In genomic region chrX:30635630-30636029, GRCh38 we compare ENCODE assay signal across 11 cellular contexts. TPM values are rescaled to one million over a fixed set of nuclear protein-coding genes. Genes with fewer than 3 reads are reported as not detected.
DNase-seq lines count a peak whose midpoint lies in the region; ATAC-seq, FAIRE-seq and TF ChIP-seq lines count a peak whose summit lies in the region.
"Had no signal": no experiment of that assay in that cellular context is flagged by ENCODE, and none has a peak within 500 bp of the region (broad histone marks: within the 10 kb centered on the region; RNA-seq: fewer than 3 reads in every experiment).

No MANE protein-coding gene starts in this region.

- H3K4me2 ChIP-seq in Karpas-422 (ENCODE audit: low read depth, low read length, poor library complexity, severe bottlenecking) (no peak overlapping the region), neural progenitor cell (no peak overlapping the region)

- H3K4me1 Mint-ChIP-seq in neural progenitor cell: no peaks in the 10 kb centered on the region

- peak; percentile 36 for FAIRE-seq in colon (lab: Jason Lieb, UNC)

- H3K27me3 ChIP-seq in Karpas-422 (ENCODE audit: low read length) (no peaks in the 10 kb centered on the region), neural progenitor cell (no peaks in the 10 kb centered on the region)

- H3K36me3 ChIP-seq in Karpas-422 (ENCODE audit: insufficient read depth, low read length) (no peaks in the 10 kb centered on the region), neural progenitor cell (no peaks in the 10 kb centered on the region)

- ATAC-seq in GM21381 (IDR thresholded peaks at IDR 0.05; ENCODE audit: unreplicated experiment) (no peak), HG03469 (IDR thresholded peaks at IDR 0.05; ENCODE audit: unreplicated experiment) (no peak)
- ATAC-seq: psoas muscle had no signal

- no peaks in the 10 kb centered on the region for H3K9me2 ChIP-seq in Karpas-422 (replicated peaks; ENCODE audit: insufficient read depth, low read length)

- no peak overlapping the region for H3K27ac Mint-ChIP-seq in neural progenitor cell

- no peaks in the 10 kb centered on the region for H3K9me3 ChIP-seq in Karpas-422 (ENCODE audit: low read length)
- H3K9me3 ChIP-seq in neural progenitor cell (ENCODE audit: low read depth): no peaks in the 10 kb centered on the region

- peaks cover 4% of the 10 kb centered on the region for H3K9me3 Mint-ChIP-seq in neural progenitor cell

- H3K9ac ChIP-seq in Karpas-422 (ENCODE audit: low read length): no peak overlapping the region
- H3K9ac ChIP-seq in neural progenitor cell: no peak overlapping the region

- TF ChIP-seq CTCF in neural progenitor cell (IDR thresholded peaks at IDR 0.05): peak; percentile 38

- H3K4me3 Mint-ChIP-seq in neural progenitor cell: no peak overlapping the region

- H3K4me1 ChIP-seq in Karpas-422 (ENCODE audit: low read length): no peaks in the 10 kb centered on the region
- no peaks in the 10 kb centered on the region for H3K4me1 ChIP-seq in neural progenitor cell
- H3K4me1 ChIP-seq: psoas muscle had no signal

- peak; percentile 1 for DNase-seq in NCI-H82 (lab: John Stamatoyannopoulos, UW)
- DNase-seq in NCI-H82 treated with DMSO at 0.1 percent for 48 hours (lab: John Stamatoyannopoulos, UW; ENCODE audit: unreplicated experiment): no peak
- peak; percentile 70 for DNase-seq in Karpas-422
- no peak for DNase-seq in neural progenitor cell (ENCODE audit: low spot score)
- no peak for DNase-seq in islet precursor cell
- DNase-seq: NCI-H2029 treated with DMSO at 0.1 percent for 48 hours, psoas muscle, T-helper 9 cell had no signal

- H3K79me2 ChIP-seq in Karpas-422 (ENCODE audit: low read length) (no peaks in the 10 kb centered on the region), neural progenitor cell (ENCODE audit: low read depth) (no peaks in the 10 kb centered on the region)

- H4K20me1 ChIP-seq in Karpas-422 (ENCODE audit: insufficient read depth, low read depth, low read length): no peaks in the 10 kb centered on the region
- H4K20me1 ChIP-seq in neural progenitor cell (ENCODE audit: low read depth): no peaks in the 10 kb centered on the region

- H3K27ac ChIP-seq in Karpas-422 (ENCODE audit: low read length): no peak overlapping the region
- no peak overlapping the region for H3K27ac ChIP-seq in neural progenitor cell
- H3K27ac ChIP-seq: psoas muscle had no signal

- H3K4me3 ChIP-seq in Karpas-422 (ENCODE audit: low read length) (no peak overlapping the region), neural progenitor cell (no peak overlapping the region)
- H3K4me3 ChIP-seq: psoas muscle had no signal

- H3K36me3 Mint-ChIP-seq in neural progenitor cell: no peaks in the 10 kb centered on the region

- no peak overlapping the region for H2AFZ ChIP-seq in Karpas-422 (ENCODE audit: low read length)
- no peak overlapping the region for H2AFZ ChIP-seq in neural progenitor cell (replicated peaks)

- no peaks in the 10 kb centered on the region for H3F3A ChIP-seq in neural progenitor cell (ENCODE audit: low read depth)

- peaks cover 7% of the 10 kb centered on the region for H3K27me3 Mint-ChIP-seq in neural progenitor cell (ENCODE audit: insufficient read depth, low read depth)

RNA-seq across cellular contexts. Expression of gene GK, which starts 17.6 kb away (rescaled TPM):
- total RNA-seq in Karpas-422 (2014; rRNA removed; shearing (Covaris generic); ENCODE audit: low replicate concordance): 16.8 and 26.1 TPM in 2 replicates
- total RNA-seq in neural progenitor cell (ENCODE audit: low replicate concordance): 2.8 and 4.4 TPM in 2 replicates

RNA-seq across cellular contexts. Expression of gene TASL, which starts 58.1 kb away (rescaled TPM):
- 0.30 and 1.5 TPM in 2 replicates for total RNA-seq in Karpas-422 (2014; rRNA removed; shearing (Covaris generic); ENCODE audit: low replicate concordance)
- not detected in 2 replicates for total RNA-seq in neural progenitor cell (ENCODE audit: low replicate concordance)

Comparison
In these comparisons a context has a peak if more than half of its experiments do, and no peak if none do; other contexts are left out.
1. DNase-seq: peak in NCI-H82 (single experiment) and Karpas-422 (single experiment); none in NCI-H82 treated with DMSO at 0.1 percent for 48 hours (single experiment), neural progenitor cell (single experiment) and islet precursor cell (single experiment).